8 cellular contexts compared by ENCODE assay signal in the genomic region with DNA sequence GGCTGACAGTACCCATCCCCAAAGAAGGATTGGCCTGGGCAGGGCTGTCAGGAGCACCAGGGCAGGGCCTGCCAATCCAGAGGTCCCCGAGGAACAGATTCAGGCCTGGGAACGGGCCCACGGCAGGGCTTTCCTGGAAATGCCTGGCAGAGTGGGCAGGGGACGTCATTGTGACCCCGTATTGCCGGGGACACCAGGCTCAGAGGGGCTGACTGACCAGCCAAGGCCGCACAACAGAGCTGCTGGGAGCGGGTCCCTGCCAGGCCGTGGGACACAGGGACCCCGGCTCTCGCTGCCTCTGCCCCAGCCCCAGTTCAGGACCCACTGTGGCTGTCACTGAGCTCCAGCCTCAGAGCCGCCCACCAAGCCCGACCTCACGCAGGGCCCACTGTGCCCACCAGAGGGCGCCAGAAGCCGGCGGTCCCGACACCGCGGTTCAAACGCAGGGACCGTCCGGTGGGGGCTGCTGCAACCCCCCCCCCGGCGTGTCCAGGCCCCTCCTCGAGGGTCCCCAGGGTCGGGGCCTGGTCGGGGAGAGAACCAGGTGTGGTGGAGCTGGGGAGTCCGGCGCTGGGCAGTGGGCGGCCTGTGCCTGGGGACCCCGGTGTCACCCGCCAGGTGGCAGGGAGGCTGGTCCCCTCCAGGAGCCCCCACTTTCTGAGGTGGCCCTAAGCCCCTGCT. TPM values are rescaled to one million over a fixed set of nuclear protein-coding genes. Genes with fewer than 3 reads are reported as not detected.
DNase-seq lines count a peak whose midpoint lies in the region; ATAC-seq and TF ChIP-seq lines count a peak whose summit lies in the region.

No MANE protein-coding gene starts in this region.

- no peaks in the 10 kb centered on the region for H3K36me3 Mint-ChIP-seq in CD14-positive monocyte

- peaks cover 5% of the 10 kb centered on the region; the same call in 1 of the 2 replicates for H4K20me1 ChIP-seq in Karpas-422 (ENCODE audit: insufficient read depth, low read depth, low read length)

- H2AFZ ChIP-seq in Karpas-422 (ENCODE audit: low read length): no peak overlapping the region

- H3K27ac Mint-ChIP-seq in CD14-positive monocyte: no peak overlapping the region

- H3K27me3 ChIP-seq in Karpas-422 (ENCODE audit: low read length): no peaks in the 10 kb centered on the region

- H3K4me1 ChIP-seq in Karpas-422 (ENCODE audit: low read length): no peaks in the 10 kb centered on the region

- DNase-seq in CD14-positive monocyte (ENCODE audit: low spot score) (no peak), Karpas-422 (peak; percentile 80), activated T-cell treated with anti-CD3 and anti-CD28 coated beads for 1 hour (ENCODE audit: low read depth) (peak; percentile 69), fibroblast of the aortic adventitia (ENCODE audit: low read depth) (peak; percentile 4), foreskin melanocyte (no peak), HCEC 1CT (no peak)
- DNase-seq in stimulated activated CD4-positive, alpha-beta T cell treated with anti-CD3 and anti-CD28 coated beads, Interleukin-12 subunit alpha, Interleukin-12 subunit beta, amount 100 ng/mL, for 24 hours (ENCODE audit: low read depth in 2 of 2): peak; percentile 53 to 68

- H3K9me3 Mint-ChIP-seq in CD14-positive monocyte: peaks cover 9 to 26% (median 13%) of the 10 kb centered on the region in 7 donors

- no peak overlapping the region for H3K9ac ChIP-seq in Karpas-422 (ENCODE audit: low read length)

- H3K4me3 Mint-ChIP-seq in CD14-positive monocyte: no peak overlapping the region

- H3K36me3 ChIP-seq in Karpas-422 (ENCODE audit: insufficient read depth, low read length): no peaks in the 10 kb centered on the region

- 0 out of 2 replicates have a peak, but pooled peaks cover 3% of the 10 kb centered on the region for H3K9me3 ChIP-seq in Karpas-422 (ENCODE audit: low read length)

- no peaks in the 10 kb centered on the region for H3K4me1 Mint-ChIP-seq in CD14-positive monocyte

- H3K9me2 ChIP-seq in Karpas-422 (replicated peaks; ENCODE audit: insufficient read depth, low read length): no peaks in the 10 kb centered on the region

- no peak overlapping the region for H3K27ac ChIP-seq in Karpas-422 (ENCODE audit: low read length)

- no peak for ATAC-seq in GM19351 (IDR thresholded peaks at IDR 0.05; ENCODE audit: unreplicated experiment)

- TF ChIP-seq CTCF in CD14-positive monocyte (IDR thresholded peaks at IDR 0.05): peak; percentile 80
- peak; percentile 77 for TF ChIP-seq CTCF in fibroblast of the aortic adventitia (IDR thresholded peaks at IDR 0.05; ENCODE audit: insufficient read depth, low read length)

- H3K4me2 ChIP-seq in Karpas-422 (ENCODE audit: low read depth, low read length, poor library complexity, severe bottlenecking): no peak overlapping the region

- intact Hi-C loops in CD14-positive monocyte (cut with micrococcal nuclease): no loop called here

- peaks cover 4 to 11% (median 4%) of the 10 kb centered on the region in 3 donors for H3K27me3 Mint-ChIP-seq in CD14-positive monocyte (ENCODE audit: low read depth in 3 of 3)

- no peaks in the 10 kb centered on the region for H3K79me2 ChIP-seq in Karpas-422 (ENCODE audit: low read length)

- H3K4me3 ChIP-seq in Karpas-422 (ENCODE audit: low read length) (no peak overlapping the region), fibroblast of the aortic adventitia (ENCODE audit: low read depth, low read length) (no peak overlapping the region)

RNA-seq across cellular contexts. Expression of a gene that starts 15.2 kb away (rescaled TPM):
- not detected for polyA plus RNA-seq in CD14-positive monocyte
- total RNA-seq in Karpas-422 (2014; rRNA removed; shearing (Covaris generic); ENCODE audit: low replicate concordance): not detected in 2 replicates
- not detected in 2 replicates for total RNA-seq in fibroblast of the aortic adventitia (ENCODE audit: low replicate concordance)

RNA-seq across cellular contexts. Expression of a gene that starts 38.7 kb away (rescaled TPM):
- not detected for polyA plus RNA-seq in CD14-positive monocyte
- not detected in 2 replicates for total RNA-seq in Karpas-422 (2014; rRNA removed; shearing (Covaris generic); ENCODE audit: low replicate concordance)
- total RNA-seq in fibroblast of the aortic adventitia (ENCODE audit: low replicate concordance): not detected in 2 replicates

Comparison
In these comparisons a context has a peak if more than half of its experiments do, and no peak if none do; other contexts are left out.
1. DNase-seq: peak in Karpas-422 (single experiment), activated T-cell treated with anti-CD3 and anti-CD28 coated beads for 1 hour (single experiment), fibroblast of the aortic adventitia (single experiment) and stimulated activated CD4-positive, alpha-beta T cell treated with anti-CD3 and anti-CD28 coated beads, Interleukin-12 subunit alpha, Interleukin-12 subunit beta, amount 100 ng/mL, for 24 hours (2 of 2); none in CD14-positive monocyte (single experiment), foreskin melanocyte (single experiment) and HCEC 1CT (single experiment).